Comparison of ENCODE assay signal across 11 cellular contexts in the genomic region with DNA sequence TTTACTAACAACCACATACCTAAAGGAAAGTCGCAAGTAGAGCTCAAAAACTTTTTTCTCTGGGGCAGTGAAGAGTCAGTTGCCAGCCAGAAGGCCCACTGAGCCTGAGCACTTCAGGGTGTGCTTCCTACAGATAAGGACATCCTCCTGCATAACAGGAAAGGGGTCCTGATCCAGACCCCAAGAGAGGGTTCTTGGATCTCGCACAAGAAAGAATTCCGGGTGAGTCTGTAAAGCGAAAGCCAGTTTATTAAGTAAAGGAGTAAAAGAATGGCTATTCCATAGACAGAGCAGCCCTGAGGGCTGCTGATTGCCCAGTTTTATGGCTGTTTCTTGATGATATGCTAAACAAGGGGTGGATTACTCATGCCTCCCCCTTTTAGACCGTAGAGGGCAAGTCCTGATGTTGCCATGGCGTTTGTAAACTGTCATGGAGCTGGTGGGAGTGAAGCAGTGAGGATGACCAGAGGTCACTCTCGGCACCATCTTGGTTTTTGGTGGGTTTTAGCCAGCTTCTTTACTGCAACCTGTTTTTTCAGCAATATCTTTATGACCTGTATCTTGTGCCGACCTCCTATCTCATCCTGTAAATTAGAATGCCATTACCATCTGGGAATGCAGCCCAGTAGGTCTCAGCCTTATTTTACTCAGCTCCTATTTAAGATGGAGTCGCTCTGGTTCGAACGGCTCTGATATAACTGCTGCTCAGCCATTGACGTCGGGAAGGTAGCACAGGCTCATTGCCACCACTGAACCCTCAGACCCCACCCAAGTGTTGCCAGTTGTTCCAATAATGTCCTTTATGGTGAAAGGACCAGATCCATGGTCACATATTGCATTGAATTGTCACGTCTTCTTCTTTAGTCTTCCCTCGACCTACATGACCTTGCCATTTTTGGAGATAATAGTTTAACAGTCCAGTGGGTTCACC.
DNase-seq lines count a peak whose midpoint lies in the region; ATAC-seq and TF ChIP-seq lines count a peak whose summit lies in the region.
"Had no signal": no experiment of that assay in that cellular context is flagged by ENCODE, and none has a peak within 500 bp of the region (broad histone marks: within the 10 kb centered on the region; RNA-seq: fewer than 3 reads in every experiment).

No MANE protein-coding gene starts in this region.

- peak overlapping the region; percentile 17 for H3K27ac Mint-ChIP-seq in neural progenitor cell
- H3K27ac Mint-ChIP-seq in natural killer cell treated with Interleukin-12 subunit alpha and Interleukin-12 subunit beta and Interleukin-15 and Interleukin-18, amount 100 ng/mL, for 72 hours = no peak overlapping the region

- H3K27me3 ChIP-seq in left ventricle myocardium inferior (ENCODE audit: low read depth) (no peaks in the 10 kb centered on the region), esophagus (ENCODE audit: control insufficient read depth in 1 of 2, insufficient read depth in 2 of 2, low read length in 2 of 2) (no peaks in the 10 kb centered on the region), neural progenitor cell (no peaks in the 10 kb centered on the region)

- H3K4me3 Mint-ChIP-seq in neural progenitor cell = peak overlapping the region; percentile 39
- no peak overlapping the region for H3K4me3 Mint-ChIP-seq in natural killer cell treated with Interleukin-12 subunit alpha and Interleukin-12 subunit beta and Interleukin-15 and Interleukin-18, amount 100 ng/mL, for 72 hours

- peaks cover 9% of the 10 kb centered on the region for H3K27me3 Mint-ChIP-seq in neural progenitor cell (ENCODE audit: insufficient read depth, low read depth)
- H3K27me3 Mint-ChIP-seq in natural killer cell treated with Interleukin-12 subunit alpha and Interleukin-12 subunit beta and Interleukin-15 and Interleukin-18, amount 100 ng/mL, for 72 hours = peaks cover 14 to 23% of the 10 kb centered on the region in 2 donors

- H3K36me3 ChIP-seq in left ventricle myocardium inferior (no peaks in the 10 kb centered on the region), esophagus (ENCODE audit: control insufficient read depth in 2 of 2, insufficient read depth in 2 of 2, low read length in 1 of 2) (no peaks in the 10 kb centered on the region), neural progenitor cell (no peaks in the 10 kb centered on the region)

- peaks cover 4% of the 10 kb centered on the region for H3K36me3 Mint-ChIP-seq in neural progenitor cell
- no peaks in the 10 kb centered on the region for H3K36me3 Mint-ChIP-seq in natural killer cell treated with Interleukin-12 subunit alpha and Interleukin-12 subunit beta and Interleukin-15 and Interleukin-18, amount 100 ng/mL, for 72 hours

- H3K9ac ChIP-seq in neural progenitor cell = no peak overlapping the region

- WGBS in esophagus, 2 donors = 81 to 86% methylated on average over 15 of the region's 15 CpGs

- no peak overlapping the region for H2AFZ ChIP-seq in neural progenitor cell (replicated peaks)

- peaks cover 10% of the 10 kb centered on the region for H3K9me3 ChIP-seq in left ventricle myocardium inferior (replicated peaks)
- H3K9me3 ChIP-seq in esophagus (ENCODE audit: control insufficient read depth in 2 of 2, insufficient read depth in 1 of 2, low read depth in 1 of 2, low read length in 1 of 2) = peaks cover 0 to 5% of the 10 kb centered on the region in 2 donors
- no peaks in the 10 kb centered on the region for H3K9me3 ChIP-seq in neural progenitor cell (ENCODE audit: low read depth)

- DNase-seq in left ventricle myocardium inferior (no peak), cardiac septum (ENCODE audit: low spot score) (no peak), neural progenitor cell (ENCODE audit: low spot score) (no peak), DMS79 treated with DMSO at 0.1 percent for 48 hours (lab: John Stamatoyannopoulos, UW) (no peak), cerebellar nuclear complex (lab: John Stamatoyannopoulos, UW) (no peak), HPDE6-E6E7 (ENCODE audit: extremely low spot score) (no peak)
- no peak for DNase-seq in natural killer cell treated with Interleukin-12 subunit alpha and Interleukin-12 subunit beta and Interleukin-15 and Interleukin-18, amount 100 ng/mL, for 72 hours (ENCODE audit: low spot score)
- DNase-seq: GF-D8 had no signal

- ATAC-seq in natural killer cell treated with Interleukin-12 subunit alpha and Interleukin-12 subunit beta and Interleukin-15 and Interleukin-18, amount 100 ng/mL, for 72 hours = no peak
- ATAC-seq: activated CD4-positive, CD25-positive, alpha-beta regulatory T cell treated with anti-CD3 and anti-CD28 coated beads, Interleukin-2, amount 50 U/mL, for 24 hours; esophagus mucosa had no signal

- peak overlapping the region; percentile 69 for H3K27ac ChIP-seq in left ventricle myocardium inferior (replicated peaks)
- peak overlapping the region; percentile 73 to 94 for H3K27ac ChIP-seq in esophagus (ENCODE audit: low read depth in 2 of 2, low read length in 1 of 2)
- H3K27ac ChIP-seq in neural progenitor cell = no peak overlapping the region

- H3K4me1 ChIP-seq in left ventricle myocardium inferior = peaks cover 28% of the 10 kb centered on the region
- peaks cover 4% of the 10 kb centered on the region in 2 donors for H3K4me1 ChIP-seq in esophagus (ENCODE audit: control insufficient read depth in 2 of 2, insufficient read depth in 2 of 2, low read length in 1 of 2)
- H3K4me1 ChIP-seq in neural progenitor cell = peaks cover 16% of the 10 kb centered on the region

- intact Hi-C loops in left ventricle myocardium inferior (cut with micrococcal nuclease) (no loop called here), cardiac septum (cut with DNase I) (no loop called here)

- peaks cover 26% of the 10 kb centered on the region for H3K4me1 Mint-ChIP-seq in neural progenitor cell
- peaks cover 5 to 14% of the 10 kb centered on the region in 2 donors for H3K4me1 Mint-ChIP-seq in natural killer cell treated with Interleukin-12 subunit alpha and Interleukin-12 subunit beta and Interleukin-15 and Interleukin-18, amount 100 ng/mL, for 72 hours (ENCODE audit: low read depth in 2 of 2)

- H4K20me1 ChIP-seq in neural progenitor cell (ENCODE audit: low read depth) = no peaks in the 10 kb centered on the region

- no peaks in the 10 kb centered on the region for H3K79me2 ChIP-seq in neural progenitor cell (ENCODE audit: low read depth)

- H3F3A ChIP-seq in neural progenitor cell (ENCODE audit: low read depth) = no peaks in the 10 kb centered on the region

- H3K9me3 Mint-ChIP-seq in neural progenitor cell = peaks cover 31% of the 10 kb centered on the region
- no peaks in the 10 kb centered on the region for H3K9me3 Mint-ChIP-seq in natural killer cell treated with Interleukin-12 subunit alpha and Interleukin-12 subunit beta and Interleukin-15 and Interleukin-18, amount 100 ng/mL, for 72 hours

- H3K4me2 ChIP-seq in neural progenitor cell = no peak overlapping the region

- H3K4me3 ChIP-seq in left ventricle myocardium inferior = no peak overlapping the region
- no peak overlapping the region for H3K4me3 ChIP-seq in esophagus (ENCODE audit: low read depth in 1 of 2, low read length in 2 of 2)
- no peak overlapping the region for H3K4me3 ChIP-seq in neural progenitor cell

- no peak for TF ChIP-seq CTCF in left ventricle myocardium inferior (IDR thresholded peaks at IDR 0.05; ENCODE audit: borderline replicate concordance)
- TF ChIP-seq CTCF in neural progenitor cell (IDR thresholded peaks at IDR 0.05) = no peak
